ENCODE assay signal across 9 cellular contexts in genomic region chr12:74365178-74365964, GRCh38.
DNase-seq lines count a peak whose midpoint lies in the region; ATAC-seq, FAIRE-seq and TF ChIP-seq lines count a peak whose summit lies in the region.
"Had no signal": no experiment of that assay in that cellular context is flagged by ENCODE, and none has a peak within 500 bp of the region (broad histone marks: within the 10 kb centered on the region; RNA-seq: fewer than 3 reads in every experiment).

No MANE protein-coding gene starts in this region.

- ATAC-seq in GM21825 (IDR thresholded peaks at IDR 0.05; ENCODE audit: unreplicated experiment) (peak; percentile 76), mucosa of descending colon (no peak)

- H3K4me3 Mint-ChIP-seq in activated CD4-positive, alpha-beta T cell treated with anti-CD3 and anti-CD28 coated beads, Interleukin-2, amount 10 ng/mL, durations not matched to agents 24 days and 14 days: no peak overlapping the region
- H3K4me3 Mint-ChIP-seq in astrocyte (ENCODE audit: unreplicated experiment): no peak overlapping the region
- H3K4me3 Mint-ChIP-seq: brain had no signal

- no peaks in the 10 kb centered on the region for H3K27me3 ChIP-seq in astrocyte (ENCODE audit: insufficient read depth, low read length)

- H3K36me3 Mint-ChIP-seq in activated CD4-positive, alpha-beta T cell treated with anti-CD3 and anti-CD28 coated beads, Interleukin-2, amount 10 ng/mL, durations not matched to agents 24 days and 14 days (ENCODE audit: low read depth): no peaks in the 10 kb centered on the region
- no peaks in the 10 kb centered on the region for H3K36me3 Mint-ChIP-seq in astrocyte (ENCODE audit: low read depth, unreplicated experiment)
- H3K36me3 Mint-ChIP-seq: brain had no signal

- H3K27ac ChIP-seq in astrocyte (ENCODE audit: low read depth, low read length): no peak overlapping the region

- H3K4me1 ChIP-seq in astrocyte (ENCODE audit: insufficient read depth, low read length) (no peaks in the 10 kb centered on the region), mucosa of descending colon (ENCODE audit: low read depth) (no peaks in the 10 kb centered on the region)

- no peaks in the 10 kb centered on the region for H3K36me3 ChIP-seq in astrocyte (ENCODE audit: insufficient read depth, low read length)
- no peaks in the 10 kb centered on the region for H3K36me3 ChIP-seq in mucosa of descending colon (ENCODE audit: low read depth)

- TF ChIP-seq CTCF in astrocyte (IDR thresholded peaks at IDR 0.05; ENCODE audit: insufficient read depth, low read depth, low read length) (peak; percentile 54), mucosa of descending colon (IDR thresholded peaks at IDR 0.05) (no peak)

- no peaks in the 10 kb centered on the region for H3K9me3 Mint-ChIP-seq in activated CD4-positive, alpha-beta T cell treated with anti-CD3 and anti-CD28 coated beads, Interleukin-2, amount 10 ng/mL, durations not matched to agents 24 days and 14 days
- no peaks in the 10 kb centered on the region for H3K9me3 Mint-ChIP-seq in astrocyte (ENCODE audit: unreplicated experiment)

- H3K79me2 ChIP-seq in astrocyte (ENCODE audit: insufficient read depth, low read length): no peaks in the 10 kb centered on the region

- H3K27me3 Mint-ChIP-seq in activated CD4-positive, alpha-beta T cell treated with anti-CD3 and anti-CD28 coated beads, Interleukin-2, amount 10 ng/mL, durations not matched to agents 24 days and 14 days: no peaks in the 10 kb centered on the region
- H3K27me3 Mint-ChIP-seq in astrocyte (ENCODE audit: low read depth, unreplicated experiment): no peaks in the 10 kb centered on the region
- H3K27me3 Mint-ChIP-seq: brain had no signal

- no peak for FAIRE-seq in astrocyte (lab: Jason Lieb, UNC)

- H3K9ac ChIP-seq in astrocyte (ENCODE audit: low read length): no peak overlapping the region

- no peaks in the 10 kb centered on the region for H4K20me1 ChIP-seq in astrocyte (ENCODE audit: insufficient read depth, low read length)

- H2AFZ ChIP-seq in astrocyte (ENCODE audit: low read depth, low read length): peak overlapping the region; percentile 19

- H3K9me3 ChIP-seq in astrocyte (ENCODE audit: insufficient read depth, low read depth, low read length) (no peaks in the 10 kb centered on the region), mucosa of descending colon (no peaks in the 10 kb centered on the region)

- H3K4me3 ChIP-seq in astrocyte (ENCODE audit: insufficient read depth, low read depth, low read length): no peak overlapping the region
- H3K4me3 ChIP-seq in mucosa of descending colon: no peak overlapping the region

- no peak overlapping the region for H3K4me2 ChIP-seq in astrocyte (ENCODE audit: low read length)

- intact Hi-C loops in activated CD4-positive, alpha-beta T cell treated with anti-CD3 and anti-CD28 coated beads, Interleukin-2, amount 10 ng/mL, durations not matched to agents 24 days and 14 days (cut with micrococcal nuclease): no loop called here
- intact Hi-C loops in mucosa of descending colon (cut with DNase I, micrococcal nuclease): no loop called here

- DNase-seq in activated CD4-positive, alpha-beta T cell treated with anti-CD3 and anti-CD28 coated beads, Interleukin-2, amount 10 ng/mL, durations not matched to agents 24 days and 14 days: peak; percentile 59
- DNase-seq in activated CD4-positive, alpha-beta T cell treated with anti-CD3 and anti-CD28 coated beads for 1 hour: no peak
- DNase-seq in LHCN-M2 (ENCODE audit: low read depth) (peak; percentile 70), astrocyte (ENCODE audit: low read depth) (peak; percentile 28), medulla oblongata (ENCODE audit: extremely low spot score) (peak; percentile 10), mucosa of descending colon (no peak), NCI-H510A treated with DMSO at 0.1 percent for 48 hours (lab: John Stamatoyannopoulos, UW) (no peak)

- no peak overlapping the region for H3K27ac Mint-ChIP-seq in activated CD4-positive, alpha-beta T cell treated with anti-CD3 and anti-CD28 coated beads, Interleukin-2, amount 10 ng/mL, durations not matched to agents 24 days and 14 days
- no peak overlapping the region for H3K27ac Mint-ChIP-seq in astrocyte (ENCODE audit: unreplicated experiment)
- H3K27ac Mint-ChIP-seq: brain had no signal

- no peaks in the 10 kb centered on the region for H3K4me1 Mint-ChIP-seq in activated CD4-positive, alpha-beta T cell treated with anti-CD3 and anti-CD28 coated beads, Interleukin-2, amount 10 ng/mL, durations not matched to agents 24 days and 14 days
- H3K4me1 Mint-ChIP-seq in astrocyte (ENCODE audit: low read depth, unreplicated experiment): no peaks in the 10 kb centered on the region
- H3K4me1 Mint-ChIP-seq: brain had no signal

Comparison
In these comparisons a context has a peak if more than half of its experiments do, and no peak if none do; other contexts are left out.
1. DNase-seq: peak in activated CD4-positive, alpha-beta T cell treated with anti-CD3 and anti-CD28 coated beads, Interleukin-2, amount 10 ng/mL, durations not matched to agents 24 days and 14 days (single experiment), LHCN-M2 (single experiment), astrocyte (single experiment) and medulla oblongata (single experiment); none in activated CD4-positive, alpha-beta T cell treated with anti-CD3 and anti-CD28 coated beads for 1 hour (single experiment), mucosa of descending colon (0 of 3) and NCI-H510A treated with DMSO at 0.1 percent for 48 hours (single experiment).